ENCODE assay signal across 8 cellular contexts in the genomic region with DNA sequence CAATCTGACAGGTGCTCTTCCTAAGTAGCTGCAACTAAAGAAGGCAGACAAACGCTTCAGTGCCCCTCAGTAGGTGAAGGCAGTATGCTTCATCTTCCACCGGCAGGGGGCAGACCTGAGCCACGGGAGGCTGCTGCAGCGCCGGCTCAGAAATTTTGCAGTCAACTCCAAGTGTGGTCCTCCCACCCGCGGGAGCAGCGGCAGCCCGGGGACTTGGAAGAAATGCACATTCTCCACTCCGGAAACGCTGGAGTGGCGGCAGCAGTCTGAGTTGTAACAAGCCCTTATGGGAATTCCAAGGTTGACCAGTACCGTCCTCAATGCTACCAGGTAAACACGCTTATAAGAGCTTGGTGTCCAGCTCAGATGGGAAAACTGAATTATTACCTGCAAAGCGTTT. TPM values are rescaled to one million over a fixed set of nuclear protein-coding genes. Genes with fewer than 3 reads are reported as not detected.
A peak's percentile ranks its signal among the peaks of the same experiment; 100 is the strongest.
DNase-seq lines count a peak whose midpoint lies in the region; ATAC-seq and TF ChIP-seq lines count a peak whose summit lies in the region.

No MANE protein-coding gene starts in this region.

- no peaks in the 10 kb centered on the region for H3K36me3 Mint-ChIP-seq in naive B cell

- DNase-seq in AG09309 (ENCODE audit: low read depth) (no peak), NCI-H748 treated with DMSO at 0.1 percent for 48 hours (lab: John Stamatoyannopoulos, UW) (peak; percentile 45), erythroblast (lab: John Stamatoyannopoulos, UW) (peak; percentile 51 to 75), naive B cell (peak; percentile 61)
- peak; percentile 74 for DNase-seq in activated CD8-positive, alpha-beta memory T cell treated with anti-CD3 and anti-CD28 coated beads, Interleukin-2, amount 50 U/mL, for 4 hours
- DNase-seq in stimulated activated CD8-positive, alpha-beta memory T cell treated with anti-CD3 and anti-CD28 coated beads, Interleukin-7, amount 100 ng/mL, for 4 hours (ENCODE audit: low read depth in 2 of 2), result peak; percentile 16 to 38

- no peaks in the 10 kb centered on the region for H3K9me3 Mint-ChIP-seq in naive B cell

- H3K27ac Mint-ChIP-seq in naive B cell, result no peak overlapping the region

- peak; percentile 78 for ATAC-seq in GM18511 (IDR thresholded peaks at IDR 0.05; ENCODE audit: unreplicated experiment)
- peak; percentile 73 for ATAC-seq in HG03097 (IDR thresholded peaks at IDR 0.05; ENCODE audit: low FRiP score, unreplicated experiment)
- ATAC-seq in naive B cell (ENCODE audit: low read depth in 2 of 2), result peak; percentile 55 to 58

- peak overlapping the region; percentile 64 for H3K4me3 ChIP-seq in AG09309 (ENCODE audit: control insufficient read depth, low read depth, low read length)

- peak; percentile 97 for TF ChIP-seq CTCF in AG09309 (IDR thresholded peaks at IDR 0.05; ENCODE audit: control insufficient read depth, insufficient read depth, low read depth, low read length, missing control alignments)

- H3K4me3 Mint-ChIP-seq in naive B cell, result no peak overlapping the region

- H3K27me3 Mint-ChIP-seq in naive B cell, result peaks cover 51 to 63% (median 57%) of the 10 kb centered on the region in 3 donors

- no peak for TF ChIP-seq POLR2A in erythroblast (IDR thresholded peaks at IDR 0.05; ENCODE audit: low read length)

- H3K4me1 Mint-ChIP-seq in naive B cell, result peaks cover 6 to 22% (median 20%) of the 10 kb centered on the region in 3 donors

RNA-seq across cellular contexts. Expression of gene IGFBP3, which starts 3.4 kb away (rescaled TPM):
- polyA plus RNA-seq in naive B cell (ENCODE audit: low read depth in 6 of 6), result not detected

RNA-seq across cellular contexts. Expression of gene IGFBP1, which starts 29.4 kb away (rescaled TPM):
- not detected for polyA plus RNA-seq in naive B cell (ENCODE audit: low read depth in 6 of 6)

RNA-seq across cellular contexts. Expression of gene CCDC201, which starts 44.8 kb away (rescaled TPM):
- not detected for polyA plus RNA-seq in naive B cell (ENCODE audit: low read depth in 6 of 6)
